Comparison of ENCODE assay signal across 17 cellular contexts in genomic region chr6:35058041-35058675, GRCh38.
DNase-seq lines count a peak whose midpoint lies in the region; ATAC-seq, FAIRE-seq and TF ChIP-seq lines count a peak whose summit lies in the region.
"Had no signal": no experiment of that assay in that cellular context is flagged by ENCODE, and none has a peak within 500 bp of the region (broad histone marks: within the 10 kb centered on the region; RNA-seq: fewer than 3 reads in every experiment).

No MANE protein-coding gene starts in this region.

- intact Hi-C loops in Right ventricle myocardium inferior (cut with DNase I) (loop anchor here (5.0 kb wide), 2 partner anchors 41 to 71 kb away; no protein-coding TSS in a partner anchor), cardiac septum (cut with DNase I) (loop anchor here (5.0 kb wide), 1 partner anchor 41 kb away; no protein-coding TSS in a partner anchor), esophagus squamous epithelium (cut with DNase I) (no loop called here), upper lobe of right lung (cut with DNase I) (no loop called here)

- TF ChIP-seq CTCF in esophagus squamous epithelium (IDR thresholded peaks at IDR 0.05) (no peak), upper lobe of right lung (IDR thresholded peaks at IDR 0.05) (no peak)

- no peak overlapping the region for H3K4me3 ChIP-seq in esophagus squamous epithelium
- no peak overlapping the region for H3K4me3 ChIP-seq in upper lobe of right lung
- H3K4me3 ChIP-seq: A549, gastrocnemius medialis had no signal

- H3K9me3 ChIP-seq in esophagus squamous epithelium (no peaks in the 10 kb centered on the region), upper lobe of right lung (no peaks in the 10 kb centered on the region)
- H3K9me3 ChIP-seq: A549, gastrocnemius medialis had no signal

- WGBS in esophagus squamous epithelium, 2 donors, result 85 to 92% methylated on average over 6 to 13 of the region's 20 CpGs

- H3K27me3 ChIP-seq in esophagus squamous epithelium (no peaks in the 10 kb centered on the region), upper lobe of right lung (no peaks in the 10 kb centered on the region)
- H3K27me3 ChIP-seq: gastrocnemius medialis had no signal

- H3K4me1 ChIP-seq in esophagus squamous epithelium (peaks cover 0 to 32% (median 7%) of the 10 kb centered on the region in 3 donors), upper lobe of right lung (no peaks in the 10 kb centered on the region)
- H3K4me1 ChIP-seq: A549 had no signal

- ATAC-seq in Right ventricle myocardium inferior, result peak; percentile 47
- peak; percentile 15 for ATAC-seq in upper lobe of right lung
- ATAC-seq: A549; activated CD4-positive, alpha-beta T cell treated with anti-CD3 and anti-CD28 coated beads for 36 hours; activated T-cell treated with anti-CD3 and anti-CD28 coated beads, Interleukin-2, amount 50 U/mL, for 72 hours; gastrocnemius medialis; naive thymus-derived CD4-positive, alpha-beta T cell; PC-3 had no signal

- FAIRE-seq in GM19239 (lab: Jason Lieb, UNC) (no peak), urothelium cell line (lab: Jason Lieb, UNC) (no peak)
- FAIRE-seq: A549, keratinocyte had no signal

- DNase-seq in Right ventricle myocardium inferior (ENCODE audit: missing footprints) (no peak), cardiac septum (ENCODE audit: low spot score) (no peak), esophagus squamous epithelium (lab: John Stamatoyannopoulos, UW) (no peak), myocyte (ENCODE audit: low read depth) (peak; percentile 44), upper lobe of right lung (no peak), GM19239 (ENCODE audit: insufficient read length, low spot score) (no peak), SHP77 (lab: John Stamatoyannopoulos, UW) (no peak), urothelium cell line (ENCODE audit: low spot score) (no peak)
- DNase-seq: activated CD4-positive, alpha-beta T cell treated with anti-CD3 and anti-CD28 coated beads for 36 hours; activated T-cell treated with anti-CD3 and anti-CD28 coated beads, Interleukin-2, amount 50 U/mL, for 72 hours; effector memory CD4-positive, alpha-beta T cell; gastrocnemius medialis; GDM1; PC-3 had no signal

- H3K27ac ChIP-seq in esophagus squamous epithelium, result peak overlapping the region in 3 of 4 donors; percentile 46 to 61 (median 47)
- H3K27ac ChIP-seq in upper lobe of right lung, result no peak overlapping the region
- H3K27ac ChIP-seq: A549 had no signal

- no peak for TF ChIP-seq POLR2A in esophagus squamous epithelium (IDR thresholded peaks at IDR 0.05)

- H3K36me3 ChIP-seq in esophagus squamous epithelium (peaks cover 17 to 98% (median 22%) of the 10 kb centered on the region in 3 donors), upper lobe of right lung (peaks cover 79% of the 10 kb centered on the region)

Comparison
In these comparisons a context has a peak if more than half of its experiments do, and no peak if none do; other contexts are left out.
1. intact Hi-C loops: an anchor here in Right ventricle myocardium inferior (5.0 kb wide) and cardiac septum (5.0 kb wide); none called in esophagus squamous epithelium and upper lobe of right lung.